Comparison of ENCODE assay signal across 11 cellular contexts in the genomic region with DNA sequence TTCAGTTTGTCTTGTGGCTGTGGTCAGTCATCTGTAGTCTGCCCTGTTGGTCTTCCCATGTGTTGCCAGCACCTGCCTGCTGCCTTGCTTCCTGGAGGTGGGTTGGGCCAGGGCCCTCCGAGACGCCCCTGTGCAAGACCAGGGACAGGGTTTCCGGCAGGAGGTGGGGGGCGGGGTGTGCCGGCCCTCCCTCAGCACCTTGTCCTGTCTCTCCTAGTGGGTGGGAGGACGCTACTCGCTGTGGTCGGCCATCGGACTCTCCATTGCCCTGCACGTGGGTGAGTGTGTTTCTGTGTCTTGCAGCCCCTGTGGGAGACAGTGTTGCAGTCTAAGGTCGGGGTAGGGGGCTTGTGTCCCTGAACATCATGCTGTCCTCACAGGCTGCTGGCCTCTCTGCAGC. TPM values are rescaled to one million over a fixed set of nuclear protein-coding genes. Genes with fewer than 3 reads are reported as not detected.
DNase-seq lines count a peak whose midpoint lies in the region; ATAC-seq, FAIRE-seq and TF ChIP-seq lines count a peak whose summit lies in the region.
"Had no signal": no experiment of that assay in that cellular context is flagged by ENCODE, and none has a peak within 500 bp of the region (broad histone marks: within the 10 kb centered on the region; RNA-seq: fewer than 3 reads in every experiment).

No MANE protein-coding gene starts in this region.

- no peak for TF ChIP-seq EP300 in HepG2 (IDR thresholded peaks at IDR 0.05; ENCODE audit: low read depth in 2 of 2, low read length in 2 of 2)
- TF ChIP-seq EP300 in HepG2 (CRISPR knock-in tag; IDR thresholded peaks at IDR 0.05; ENCODE audit: borderline replicate concordance) = no peak
- no peak for TF ChIP-seq EP300 in ovary (IDR thresholded peaks at IDR 0.05)

- TF ChIP-seq CTCF in Panc1 (IDR thresholded peaks at IDR 0.05) (no peak), HepG2 (CRISPR knock-in tag; IDR thresholded peaks at IDR 0.05) (no peak), gastrocnemius medialis (IDR thresholded peaks at IDR 0.05 in 4 of 5, conservative IDR thresholded peaks at IDR 0.05 in 1 of 5) (no peak), ovary (IDR thresholded peaks at IDR 0.05) (no peak)

- H3K9ac ChIP-seq in HepG2 (ENCODE audit: insufficient read depth, low read depth, low read length) = no peak overlapping the region
- H3K9ac ChIP-seq: GM23248 had no signal

- BruUV-seq in Panc1 (replicated peaks; lab: Mats Ljungman, UMichigan) (no TSS peak), HepG2 (replicated peaks; lab: Mats Ljungman, UMichigan) (no TSS peak)

- TF ChIP-seq POLR2A in HepG2 (IDR thresholded peaks at IDR 0.05; ENCODE audit: insufficient read depth in 1 of 2, low read depth in 2 of 2, low read length in 2 of 2) (no peak), gastrocnemius medialis (IDR thresholded peaks at IDR 0.05) (no peak), ovary (IDR thresholded peaks at IDR 0.05) (no peak)

- POLR2A ChIA-PET in Panc1 (lab: Charles Lee) = no interaction called here
- POLR2A ChIA-PET in HepG2 (lab: Yijun Ruan, JAX) = no interaction called here

- H3K4me2 ChIP-seq in HepG2 (ENCODE audit: low read depth, low read length) = no peak overlapping the region

- no peaks in the 10 kb centered on the region for H3K27me3 ChIP-seq in Panc1 (ENCODE audit: control insufficient read depth, insufficient read depth, low read length)
- H3K27me3 ChIP-seq in HepG2 (ENCODE audit: control insufficient read depth in 1 of 2, insufficient read depth in 2 of 2, low read length in 2 of 2) = no peaks in the 10 kb centered on the region
- H3K27me3 ChIP-seq in gastrocnemius medialis = no peaks in the 10 kb centered on the region
- no peaks in the 10 kb centered on the region for H3K27me3 ChIP-seq in ovary

- intact Hi-C loops in Panc1 (cut with micrococcal nuclease; ENCODE audit: unreplicated experiment) (no loop called here), HepG2 (cut with micrococcal nuclease; ENCODE audit: unreplicated experiment) (no loop called here), gastrocnemius medialis (cut with DNase I; ENCODE audit: low total_unique reads) (no loop called here), ovary (cut with DNase I) (no loop called here)

- no peak overlapping the region for H2AFZ ChIP-seq in HepG2 (ENCODE audit: low read length)
- H2AFZ ChIP-seq: GM23248 had no signal

- H3K9me3 ChIP-seq in Panc1 (ENCODE audit: control insufficient read depth, insufficient read depth, low read depth, low read length) = no peaks in the 10 kb centered on the region
- H3K9me3 ChIP-seq in HepG2 (ENCODE audit: low read length) = no peaks in the 10 kb centered on the region
- no peaks in the 10 kb centered on the region for H3K9me3 ChIP-seq in gastrocnemius medialis
- no peaks in the 10 kb centered on the region for H3K9me3 ChIP-seq in ovary

- no peak for FAIRE-seq in HepG2 (lab: Jason Lieb, UNC)
- FAIRE-seq: H54 had no signal

- H3K27ac ChIP-seq in Panc1 (ENCODE audit: low read length) (no peak overlapping the region), HepG2 (ENCODE audit: extremely low read length, insufficient read depth, low read length) (no peak overlapping the region), gastrocnemius medialis (peak overlapping the region; percentile 13 to 77 (median 26)), ovary (no peak overlapping the region)
- H3K27ac ChIP-seq: GM23248 had no signal

- H3K4me3 ChIP-seq in Panc1 (ENCODE audit: low read depth in 2 of 2, low read length in 2 of 2) = no peak overlapping the region
- no peak overlapping the region for H3K4me3 ChIP-seq in HepG2 (replicated peaks in 1 of 3; ENCODE audit: insufficient read depth in 1 of 3, low read depth in 2 of 3, low read length in 3 of 3)
- no peak overlapping the region for H3K4me3 ChIP-seq in gastrocnemius medialis
- no peak overlapping the region for H3K4me3 ChIP-seq in ovary
- H3K4me3 ChIP-seq: GM23248 had no signal

- ATAC-seq in Panc1 = peak; percentile 31; the same call in 1 of the 2 replicates
- ATAC-seq in HepG2 = no peak
- ATAC-seq in gastrocnemius medialis = peak in 1 of 2 donors; percentile 11
- ATAC-seq: CD8-positive, alpha-beta T cell had no signal

- DNase-seq in Panc1 (ENCODE audit: low read depth, low spot score) = no peak
- no peak for DNase-seq in HepG2 (ENCODE audit: low spot score)
- no peak for DNase-seq in gastrocnemius medialis
- no peak for DNase-seq in ovary
- no peak for DNase-seq in cerebellar nuclear complex (lab: John Stamatoyannopoulos, UW)
- no peak for DNase-seq in NCI-H446 treated with DMSO at 0.1 percent for 48 hours (lab: John Stamatoyannopoulos, UW)
- DNase-seq in amniotic stem cell (lab: John Stamatoyannopoulos, UW) = no peak
- DNase-seq: CD8-positive, alpha-beta T cell; DMS53; GM23248 had no signal

- 0 out of 2 replicates have a peak, but pooled peaks cover 11% of the 10 kb centered on the region for H4K20me1 ChIP-seq in HepG2 (ENCODE audit: insufficient read depth, low read length)

- WGBS in HepG2 (ENCODE audit: low lambda C conversion rate) = 83% methylated on average over 1 of the region's 11 CpGs
- 75 to 87% (median 81%) methylated on average over 10 to 11 of the region's 11 CpGs for WGBS in ovary, 3 donors

- in situ Hi-C loops in Panc1 (cut with HindIII; ENCODE audit: low pct_unique_long_range_greater_than_20kb, low sequenced_read_pairs) = no loop called here
- in situ Hi-C loops in HepG2 (cut with HindIII; ENCODE audit: extremely low pct_ligation_motif_present, low pct_unique_long_range_greater_than_20kb) = no loop called here
- in situ Hi-C loops in gastrocnemius medialis (cut with MboI; ENCODE audit: low sequenced_read_pairs in 4 of 4) = no loop called here

- H3K4me1 ChIP-seq in Panc1 (ENCODE audit: control insufficient read depth, insufficient read depth, low read length) = no peaks in the 10 kb centered on the region
- H3K4me1 ChIP-seq in HepG2 (ENCODE audit: insufficient read depth, low read length) = no peaks in the 10 kb centered on the region
- peaks cover 6 to 16% of the 10 kb centered on the region in 2 donors for H3K4me1 ChIP-seq in gastrocnemius medialis
- H3K4me1 ChIP-seq in ovary (ENCODE audit: insufficient read depth) = no peaks in the 10 kb centered on the region

- peaks cover 12% of the 10 kb centered on the region; the same call in 1 of the 2 replicates for H3K36me3 ChIP-seq in Panc1 (ENCODE audit: control insufficient read depth, insufficient read depth, low read length)
- peaks cover 57 to 91% of the 10 kb centered on the region in 2 experiments for H3K36me3 ChIP-seq in HepG2 (replicated peaks in 1 of 2; ENCODE audit: control insufficient read depth in 1 of 2, insufficient read depth in 2 of 2, low read length in 2 of 2)
- H3K36me3 ChIP-seq in gastrocnemius medialis = peaks cover 0 to 80% of the 10 kb centered on the region in 2 donors
- no peaks in the 10 kb centered on the region for H3K36me3 ChIP-seq in ovary

- CTCF ChIA-PET in Panc1 (lab: Charles Lee) (no interaction called here), HepG2 (lab: Yijun Ruan, JAX; ENCODE audit: low intra/inter-chr PET ratio, low total read pairs) (no interaction called here)

- peaks cover 3% of the 10 kb centered on the region for H3K79me2 ChIP-seq in HepG2 (ENCODE audit: insufficient read depth, low read length)

- no peak for TF ChIP-seq RAD21 in HepG2 (CRISPR knock-in tag; IDR thresholded peaks at IDR 0.05)

RNA-seq across cellular contexts. Expression of a gene that starts 11.2 kb away (rescaled TPM):
- total RNA-seq in Panc1 (2021; ENCODE audit: unreplicated experiment) (36.4 TPM), HepG2 (2016; rRNA removed; fragmentation: Illumina TruSeq; extraction: Trizol) (35.2 and 40.5 TPM in 2 replicates), gastrocnemius medialis (10 to 100 TPM; 18.1 to 49.8 (median 25.1) TPM), ovary (10 to 100 TPM in 2 of 7 donors, 1 to 10 TPM in 5; 6.6 to 13.0 (median 8.5) TPM)
- 31.8 TPM for polyA plus RNA-seq in Panc1 (2012; ENCODE audit: insufficient read length)
- 11.6 and 14.8 TPM in 2 replicates for total RNA-seq in HepG2 (2016; cell fraction: cytosol; rRNA removed; fragmentation: Illumina TruSeq; extraction: Trizol; ENCODE audit: low read depth)
- total RNA-seq in HepG2 (2016; cell fraction: insoluble cytoplasmic fraction; rRNA removed; fragmentation: Illumina TruSeq; extraction: Trizol) = 33.1 and 33.4 TPM in 2 replicates
- 13.3 and 18.3 TPM in 2 replicates for total RNA-seq in HepG2 (2016; cell fraction: membrane; rRNA removed; fragmentation: Illumina TruSeq; extraction: Trizol)
- total RNA-seq in HepG2 (2016; cell fraction: nucleus; rRNA removed; fragmentation: Illumina TruSeq; extraction: Trizol) = 15.7 and 15.8 TPM in 2 replicates
- polyA plus RNA-seq in HepG2 (2011; rRNA removed) (24.5 and 29.3 TPM in 2 replicates), ovary (10 to 100 TPM in 1 of 2 donors, 1 to 10 TPM in 1; 8.9 to 15.1 TPM)
- 30.4 and 32.4 TPM in 2 replicates for polyA plus RNA-seq in HepG2 (2011; cell fraction: cytosol; rRNA removed)
- polyA plus RNA-seq in HepG2 (2011; cell fraction: nucleus; rRNA removed) = 11.2 and 15.1 TPM in 2 replicates
- 22.2 and 26.3 TPM in 2 replicates for polyA plus RNA-seq in HepG2 (2012)
- 9.9 and 11.5 TPM in 2 replicates for polyA plus RNA-seq in HepG2 (2016; cell fraction: cytosol; fragmentation: Illumina TruSeq; extraction: Trizol; ENCODE audit: low read depth)
- 28.1 and 29.2 TPM in 2 replicates for polyA plus RNA-seq in HepG2 (2016; cell fraction: insoluble cytoplasmic fraction; fragmentation: Illumina TruSeq; extraction: Trizol; ENCODE audit: low read depth)
- 11.1 and 13.6 TPM in 2 replicates for polyA plus RNA-seq in HepG2 (2016; cell fraction: membrane; fragmentation: Illumina TruSeq; extraction: Trizol; ENCODE audit: low read depth)
- 16.5 and 17.5 TPM in 2 replicates for polyA plus RNA-seq in HepG2 (2016; cell fraction: nucleus; fragmentation: Illumina TruSeq; extraction: Trizol; ENCODE audit: insufficient read depth, low read depth)
- polyA minus RNA-seq in HepG2 (2011; rRNA and poly(A)+ RNA removed; ENCODE audit: low replicate concordance) = 34.1 and 34.4 TPM in 2 replicates
- polyA minus RNA-seq in HepG2 (2011; cell fraction: cytosol; rRNA and poly(A)+ RNA removed) = 6.5 and 7.9 TPM in 2 replicates
- polyA minus RNA-seq in HepG2 (2011; cell fraction: nucleus; rRNA and poly(A)+ RNA removed) = 11.6 and 12.1 TPM in 2 replicates

RNA-seq across cellular contexts. Expression of a gene that starts 28.0 kb away (rescaled TPM):
- total RNA-seq in Panc1 (2021; ENCODE audit: unreplicated experiment) (370 TPM), HepG2 (2016; rRNA removed; fragmentation: Illumina TruSeq; extraction: Trizol) (167 and 207 TPM in 2 replicates), gastrocnemius medialis (100 to 1,000 TPM in 3 of 4 donors, 10 to 100 TPM in 1; 83.2 to 231 (median 173) TPM), ovary (100 to 1,000 TPM in 6 of 7 donors, 10 to 100 TPM in 1; 70.1 to 187 (median 128) TPM)
- 700 TPM for polyA plus RNA-seq in Panc1 (2012; ENCODE audit: insufficient read length)
- total RNA-seq in HepG2 (2016; cell fraction: cytosol; rRNA removed; fragmentation: Illumina TruSeq; extraction: Trizol; ENCODE audit: low read depth) = 57.7 and 63.3 TPM in 2 replicates
- 170 and 179 TPM in 2 replicates for total RNA-seq in HepG2 (2016; cell fraction: insoluble cytoplasmic fraction; rRNA removed; fragmentation: Illumina TruSeq; extraction: Trizol)
- total RNA-seq in HepG2 (2016; cell fraction: membrane; rRNA removed; fragmentation: Illumina TruSeq; extraction: Trizol) = 117 and 119 TPM in 2 replicates
- 102 and 114 TPM in 2 replicates for total RNA-seq in HepG2 (2016; cell fraction: nucleus; rRNA removed; fragmentation: Illumina TruSeq; extraction: Trizol)
- polyA plus RNA-seq in HepG2 (2011; rRNA removed) (115 and 147 TPM in 2 replicates), ovary (100 to 1,000 TPM in 1 of 2 donors, 10 to 100 TPM in 1; 71.4 to 123 TPM)
- polyA plus RNA-seq in HepG2 (2011; cell fraction: cytosol; rRNA removed) = 137 and 170 TPM in 2 replicates
- polyA plus RNA-seq in HepG2 (2011; cell fraction: nucleus; rRNA removed) = 307 and 407 TPM in 2 replicates
- polyA plus RNA-seq in HepG2 (2012) = 311 and 360 TPM in 2 replicates
- 97.4 and 105 TPM in 2 replicates for polyA plus RNA-seq in HepG2 (2016; cell fraction: cytosol; fragmentation: Illumina TruSeq; extraction: Trizol; ENCODE audit: low read depth)
- 183 and 254 TPM in 2 replicates for polyA plus RNA-seq in HepG2 (2016; cell fraction: insoluble cytoplasmic fraction; fragmentation: Illumina TruSeq; extraction: Trizol; ENCODE audit: low read depth)
- polyA plus RNA-seq in HepG2 (2016; cell fraction: membrane; fragmentation: Illumina TruSeq; extraction: Trizol; ENCODE audit: low read depth) = 113 and 126 TPM in 2 replicates
- polyA plus RNA-seq in HepG2 (2016; cell fraction: nucleus; fragmentation: Illumina TruSeq; extraction: Trizol; ENCODE audit: insufficient read depth, low read depth) = 173 and 188 TPM in 2 replicates
- 301 and 307 TPM in 2 replicates for polyA minus RNA-seq in HepG2 (2011; rRNA and poly(A)+ RNA removed; ENCODE audit: low replicate concordance)
- polyA minus RNA-seq in HepG2 (2011; cell fraction: cytosol; rRNA and poly(A)+ RNA removed) = 278 and 286 TPM in 2 replicates
- polyA minus RNA-seq in HepG2 (2011; cell fraction: nucleus; rRNA and poly(A)+ RNA removed) = 125 and 126 TPM in 2 replicates

RNA-seq across cellular contexts. Expression of a gene that starts 35.1 kb away (rescaled TPM):
- 215 TPM for total RNA-seq in Panc1 (2021; ENCODE audit: unreplicated experiment)
- polyA plus RNA-seq in Panc1 (2012; ENCODE audit: insufficient read length) = 228 TPM
- 222 and 327 TPM in 2 replicates for total RNA-seq in HepG2 (2016; rRNA removed; fragmentation: Illumina TruSeq; extraction: Trizol)
- total RNA-seq in HepG2 (2016; cell fraction: cytosol; rRNA removed; fragmentation: Illumina TruSeq; extraction: Trizol; ENCODE audit: low read depth) = 111 and 132 TPM in 2 replicates
- 217 and 335 TPM in 2 replicates for total RNA-seq in HepG2 (2016; cell fraction: insoluble cytoplasmic fraction; rRNA removed; fragmentation: Illumina TruSeq; extraction: Trizol)
- total RNA-seq in HepG2 (2016; cell fraction: membrane; rRNA removed; fragmentation: Illumina TruSeq; extraction: Trizol) = 253 and 274 TPM in 2 replicates
- 84.0 and 88.3 TPM in 2 replicates for total RNA-seq in HepG2 (2016; cell fraction: nucleus; rRNA removed; fragmentation: Illumina TruSeq; extraction: Trizol)
- 117 and 172 TPM in 2 replicates for polyA plus RNA-seq in HepG2 (2011; rRNA removed)
- polyA plus RNA-seq in HepG2 (2011; cell fraction: cytosol; rRNA removed) = 89.3 and 104 TPM in 2 replicates
- polyA plus RNA-seq in HepG2 (2011; cell fraction: nucleus; rRNA removed) = 43.7 and 47.8 TPM in 2 replicates
- 112 and 146 TPM in 2 replicates for polyA plus RNA-seq in HepG2 (2012)
- 64.4 and 67.9 TPM in 2 replicates for polyA plus RNA-seq in HepG2 (2016; cell fraction: cytosol; fragmentation: Illumina TruSeq; extraction: Trizol; ENCODE audit: low read depth)
- polyA plus RNA-seq in HepG2 (2016; cell fraction: insoluble cytoplasmic fraction; fragmentation: Illumina TruSeq; extraction: Trizol; ENCODE audit: low read depth) = 228 and 233 TPM in 2 replicates
- 113 and 131 TPM in 2 replicates for polyA plus RNA-seq in HepG2 (2016; cell fraction: membrane; fragmentation: Illumina TruSeq; extraction: Trizol; ENCODE audit: low read depth)
- 93.7 and 95.4 TPM in 2 replicates for polyA plus RNA-seq in HepG2 (2016; cell fraction: nucleus; fragmentation: Illumina TruSeq; extraction: Trizol; ENCODE audit: insufficient read depth, low read depth)
- 113 and 118 TPM in 2 replicates for polyA minus RNA-seq in HepG2 (2011; rRNA and poly(A)+ RNA removed; ENCODE audit: low replicate concordance)
- 132 and 194 TPM in 2 replicates for polyA minus RNA-seq in HepG2 (2011; cell fraction: cytosol; rRNA and poly(A)+ RNA removed)
- 68.1 and 99.3 TPM in 2 replicates for polyA minus RNA-seq in HepG2 (2011; cell fraction: nucleus; rRNA and poly(A)+ RNA removed)
- 100 to 1,000 TPM in 3 of 4 donors, 10 to 100 TPM in 1; 89.3 to 106 (median 102) TPM for total RNA-seq in gastrocnemius medialis
- 100 to 1,000 TPM in 1 of 7 donors, 10 to 100 TPM in 6; 66.2 to 100 (median 86.1) TPM for total RNA-seq in ovary
- 10 to 100 TPM; 77.7 to 83.7 TPM for polyA plus RNA-seq in ovary

Comparison
In these comparisons a context has a peak if more than half of its experiments do, and no peak if none do; other contexts are left out.
1. H3K27ac ChIP-seq: peak in gastrocnemius medialis (4 of 4); none in Panc1 (single experiment), HepG2 (single experiment) and ovary (0 of 2).